10 cellular contexts compared by ENCODE assay signal in genomic region chr2:226795281-226796011, GRCh38. TPM values are rescaled to one million over a fixed set of nuclear protein-coding genes. Genes with fewer than 3 reads are reported as not detected.
DNase-seq lines count a peak whose midpoint lies in the region; ATAC-seq and TF ChIP-seq lines count a peak whose summit lies in the region.
"Had no signal": no experiment of that assay in that cellular context is flagged by ENCODE, and none has a peak within 500 bp of the region (broad histone marks: within the 10 kb centered on the region; RNA-seq: fewer than 3 reads in every experiment).

No MANE protein-coding gene starts in this region.

- no peaks in the 10 kb centered on the region for H3K9me3 ChIP-seq in Peyer's patch
- H3K9me3 ChIP-seq in osteoblast (ENCODE audit: low read depth, low read length): no peaks in the 10 kb centered on the region
- no peaks in the 10 kb centered on the region for H3K9me3 ChIP-seq in CD4-positive, alpha-beta memory T cell (ENCODE audit: control insufficient read depth in 1 of 2, low read length in 2 of 2)

- peak overlapping the region; percentile 12 for H2AFZ ChIP-seq in osteoblast (ENCODE audit: low read length)

- peaks cover 7 to 15% of the 10 kb centered on the region in 2 donors for H3K27me3 Mint-ChIP-seq in natural killer cell treated with Interleukin-12 subunit alpha and Interleukin-12 subunit beta and Interleukin-15 and Interleukin-18, amount 100 ng/mL, for 72 hours
- H3K27me3 Mint-ChIP-seq in CD4-positive, alpha-beta memory T cell: no peaks in the 10 kb centered on the region
- H3K27me3 Mint-ChIP-seq: naive B cell had no signal

- ATAC-seq in HG03045 (IDR thresholded peaks at IDR 0.05; ENCODE audit: unreplicated experiment): no peak
- ATAC-seq in HG03520 (IDR thresholded peaks at IDR 0.05; ENCODE audit: unreplicated experiment): no peak
- ATAC-seq in natural killer cell treated with Interleukin-12 subunit alpha and Interleukin-12 subunit beta and Interleukin-15 and Interleukin-18, amount 100 ng/mL, for 72 hours: no peak

- no peak overlapping the region for H3K27ac Mint-ChIP-seq in natural killer cell treated with Interleukin-12 subunit alpha and Interleukin-12 subunit beta and Interleukin-15 and Interleukin-18, amount 100 ng/mL, for 72 hours
- no peak overlapping the region for H3K27ac Mint-ChIP-seq in CD4-positive, alpha-beta memory T cell

- peaks cover 88% of the 10 kb centered on the region for H3K79me2 ChIP-seq in osteoblast (ENCODE audit: insufficient read depth, low read length)

- DNase-seq in Ammon's horn (ENCODE audit: low spot score) (peak; percentile 7), Peyer's patch (no peak), fibroblast of pulmonary artery (ENCODE audit: low read depth) (no peak), osteoblast (ENCODE audit: insufficient read length, low spot score, missing footprints) (peak; percentile 95)
- DNase-seq in natural killer cell treated with Interleukin-12 subunit alpha and Interleukin-12 subunit beta and Interleukin-15 and Interleukin-18, amount 100 ng/mL, for 72 hours (ENCODE audit: low spot score): no peak
- no peak for DNase-seq in CD4-positive, alpha-beta memory T cell
- DNase-seq: naive B cell, NCI-H526 had no signal

- intact Hi-C loops in CD4-positive, alpha-beta memory T cell (cut with micrococcal nuclease): no loop called here

- peak overlapping the region; percentile 83 for H3K4me2 ChIP-seq in osteoblast (ENCODE audit: insufficient read depth, low read length)

- H3K9me3 Mint-ChIP-seq in natural killer cell treated with Interleukin-12 subunit alpha and Interleukin-12 subunit beta and Interleukin-15 and Interleukin-18, amount 100 ng/mL, for 72 hours: no peaks in the 10 kb centered on the region
- no peaks in the 10 kb centered on the region for H3K9me3 Mint-ChIP-seq in CD4-positive, alpha-beta memory T cell
- H3K9me3 Mint-ChIP-seq: naive B cell had no signal

- TF ChIP-seq POLR2A in Peyer's patch (IDR thresholded peaks at IDR 0.05): no peak

- H4K20me1 ChIP-seq in osteoblast (ENCODE audit: insufficient read depth, low read length): peaks cover 23% of the 10 kb centered on the region

- H3K27me3 ChIP-seq in Peyer's patch: no peaks in the 10 kb centered on the region
- no peaks in the 10 kb centered on the region for H3K27me3 ChIP-seq in osteoblast (ENCODE audit: insufficient read depth, low read length)
- no peaks in the 10 kb centered on the region for H3K27me3 ChIP-seq in CD4-positive, alpha-beta memory T cell (ENCODE audit: insufficient read depth, low read length)

- TF ChIP-seq CTCF in Peyer's patch (IDR thresholded peaks at IDR 0.05) (no peak), fibroblast of pulmonary artery (IDR thresholded peaks at IDR 0.05; ENCODE audit: low read length, missing control alignments) (peak; percentile 6), osteoblast (IDR thresholded peaks at IDR 0.05; ENCODE audit: extremely low read depth, low read depth, low read length) (peak; percentile 33)

- POLR2A ChIA-PET in CD4-positive, alpha-beta memory T cell (lab: Charles Lee; ENCODE audit: partially characterized antibody): interaction anchor here (1.5 kb wide), 1 partner anchor 40 kb away, joined by 7 read pairs; the partner anchor contains the start of gene RHBDD1

- H3K4me1 Mint-ChIP-seq in natural killer cell treated with Interleukin-12 subunit alpha and Interleukin-12 subunit beta and Interleukin-15 and Interleukin-18, amount 100 ng/mL, for 72 hours (ENCODE audit: low read depth in 2 of 2): peaks cover 9 to 14% of the 10 kb centered on the region in 2 donors
- peaks cover 19 to 46% (median 33%) of the 10 kb centered on the region in 4 donors for H3K4me1 Mint-ChIP-seq in CD4-positive, alpha-beta memory T cell

- no peaks in the 10 kb centered on the region for H3K36me3 Mint-ChIP-seq in natural killer cell treated with Interleukin-12 subunit alpha and Interleukin-12 subunit beta and Interleukin-15 and Interleukin-18, amount 100 ng/mL, for 72 hours
- H3K36me3 Mint-ChIP-seq in CD4-positive, alpha-beta memory T cell: peaks cover 0 to 3% of the 10 kb centered on the region in 2 donors
- H3K36me3 Mint-ChIP-seq: naive B cell had no signal

- peak overlapping the region in 3 of 4 donors; percentile 51 to 92 (median 89) for H3K27ac ChIP-seq in Peyer's patch
- peak overlapping the region; percentile 93 for H3K27ac ChIP-seq in osteoblast (ENCODE audit: low read depth, low read length)
- no peak overlapping the region for H3K27ac ChIP-seq in CD4-positive, alpha-beta memory T cell (ENCODE audit: low read depth, low read length)

- H3K4me3 ChIP-seq in Peyer's patch (peak overlapping the region in 3 of 4 donors; percentile 10 to 94 (median 82)), fibroblast of pulmonary artery (replicated peaks; ENCODE audit: low read depth, low read length) (peak overlapping the region; percentile 65), osteoblast (ENCODE audit: insufficient read depth, low read length) (peak overlapping the region; percentile 93)
- H3K4me3 ChIP-seq in CD4-positive, alpha-beta memory T cell (ENCODE audit: low read length in 2 of 2): no peak overlapping the region

- H3K36me3 ChIP-seq in Peyer's patch (no peaks in the 10 kb centered on the region), osteoblast (ENCODE audit: insufficient read depth, low read length) (peaks cover 31% of the 10 kb centered on the region)
- no peaks in the 10 kb centered on the region for H3K36me3 ChIP-seq in CD4-positive, alpha-beta memory T cell (ENCODE audit: insufficient read depth, low read length)

- H3K4me3 Mint-ChIP-seq in natural killer cell treated with Interleukin-12 subunit alpha and Interleukin-12 subunit beta and Interleukin-15 and Interleukin-18, amount 100 ng/mL, for 72 hours: no peak overlapping the region
- H3K4me3 Mint-ChIP-seq in CD4-positive, alpha-beta memory T cell: peak overlapping the region in 2 of 8 donors; percentile 12 to 40

- H3K4me1 ChIP-seq in Peyer's patch (peaks cover 0 to 24% (median 9%) of the 10 kb centered on the region in 4 donors), osteoblast (ENCODE audit: insufficient read depth, low read length) (peaks cover 39% of the 10 kb centered on the region)
- peaks cover 26% of the 10 kb centered on the region for H3K4me1 ChIP-seq in CD4-positive, alpha-beta memory T cell (ENCODE audit: insufficient read depth, low read length)

- CTCF ChIA-PET in CD4-positive, alpha-beta memory T cell (lab: Charles Lee; ENCODE audit: partially characterized antibody): interaction anchor here (0.8 to 1.7 kb wide), 2 partner anchors 40 to 580 kb away, joined by 3 to 4 read pairs; partner anchors contain the start of gene RHBDD1

RNA-seq across cellular contexts. Expression of gene IRS1, which starts 4.2 kb away (rescaled TPM):
- total RNA-seq in Peyer's patch (10 to 100 TPM in 3 of 4 donors, 1 to 10 TPM in 1; 8.3 to 67.7 (median 22.5) TPM), osteoblast (24.5 and 27.9 TPM in 2 replicates)
- total RNA-seq in natural killer cell treated with Interleukin-12 subunit alpha and Interleukin-12 subunit beta and Interleukin-15 and Interleukin-18, amount 100 ng/mL, for 72 hours: under 1 TPM; 0.21 to 0.39 TPM
- total RNA-seq in CD4-positive, alpha-beta memory T cell: 1 to 10 TPM; 2.2 to 2.4 TPM
- under 1 TPM; 0.02 to 0.03 TPM for polyA plus RNA-seq in CD4-positive, alpha-beta memory T cell

RNA-seq across cellular contexts. Expression of gene RHBDD1, which starts 40.4 kb away (rescaled TPM):
- total RNA-seq in Peyer's patch (10 to 100 TPM; 12.6 to 68.5 (median 30.6) TPM), osteoblast (24.2 and 25.3 TPM in 2 replicates)
- total RNA-seq in natural killer cell treated with Interleukin-12 subunit alpha and Interleukin-12 subunit beta and Interleukin-15 and Interleukin-18, amount 100 ng/mL, for 72 hours: 10 to 100 TPM; 40.1 to 43.3 TPM
- total RNA-seq in CD4-positive, alpha-beta memory T cell: 10 to 100 TPM; 54.6 to 66.0 TPM
- polyA plus RNA-seq in CD4-positive, alpha-beta memory T cell: 10 to 100 TPM; 15.6 to 26.8 TPM

Comparison
In these comparisons a context has a peak if more than half of its experiments do, and no peak if none do; other contexts are left out.
1. DNase-seq: peak in Ammon's horn (single experiment) and osteoblast (single experiment); none in Peyer's patch (0 of 3), fibroblast of pulmonary artery (single experiment), natural killer cell treated with Interleukin-12 subunit alpha and Interleukin-12 subunit beta and Interleukin-15 and Interleukin-18, amount 100 ng/mL, for 72 hours (single experiment) and CD4-positive, alpha-beta memory T cell (0 of 5).
2. H3K4me3 ChIP-seq: peak in Peyer's patch (3 of 4), fibroblast of pulmonary artery (single experiment) and osteoblast (single experiment); none in CD4-positive, alpha-beta memory T cell (0 of 2).
3. CTCF ChIP-seq: peak in fibroblast of pulmonary artery (single experiment) and osteoblast (single experiment); none in Peyer's patch (0 of 6).